8 cellular contexts compared by ENCODE assay signal in genomic region chr14:73238262-73238852, GRCh38. TPM values are rescaled to one million over a fixed set of nuclear protein-coding genes. Genes with fewer than 3 reads are reported as not detected.
DNase-seq lines count a peak whose midpoint lies in the region; ATAC-seq, FAIRE-seq and TF ChIP-seq lines count a peak whose summit lies in the region.

No MANE protein-coding gene starts in this region.

- no peak overlapping the region for H2AFZ ChIP-seq in Karpas-422 (ENCODE audit: low read length)
- H2AFZ ChIP-seq in K562 (ENCODE audit: low read depth, low read length), result no peak overlapping the region

- H3K4me1 Mint-ChIP-seq in Calu3 (ENCODE audit: low read depth, unreplicated experiment), result peaks cover 41% of the 10 kb centered on the region

- in situ Hi-C loops in K562 (cut with MboI), result loop anchor here (10.0 kb wide), 1 partner anchor 724 kb away; no protein-coding TSS in a partner anchor

- peaks cover 92% of the 10 kb centered on the region for H3K27me3 Mint-ChIP-seq in Calu3 (ENCODE audit: unreplicated experiment)

- peak overlapping the region; percentile 39; the same call in 1 of the 2 replicates for H3K4me3 ChIP-seq in Karpas-422 (ENCODE audit: low read length)
- no peak overlapping the region for H3K4me3 ChIP-seq in K562
- peak overlapping the region; percentile 74 for H3K4me3 ChIP-seq in thoracic aorta

- H3K9me3 ChIP-seq in Karpas-422 (ENCODE audit: low read length) (no peaks in the 10 kb centered on the region), K562 (replicated peaks; ENCODE audit: control insufficient read depth, insufficient read depth, low read depth, low read length) (no peaks in the 10 kb centered on the region), thoracic aorta (no peaks in the 10 kb centered on the region)

- H3K4me1 ChIP-seq in Karpas-422 (ENCODE audit: low read length) (peaks cover 97% of the 10 kb centered on the region), K562 (replicated peaks in 1 of 2; ENCODE audit: control insufficient read depth in 2 of 2, insufficient read depth in 2 of 2, low read length in 2 of 2) (peaks cover 0 to 22% of the 10 kb centered on the region in 2 experiments; a peak in 2 of 5 replicates), thoracic aorta (ENCODE audit: control insufficient read depth in 1 of 2, low read depth in 2 of 2) (peaks cover 26 to 32% of the 10 kb centered on the region in 2 donors)

- BruUV-seq in Calu3 (replicated peaks; lab: Mats Ljungman, UMichigan), result no TSS peak
- no TSS peak for BruUV-seq in K562 (replicated peaks; lab: Mats Ljungman, UMichigan)

- POLR2A ChIA-PET in K562 (lab: Yijun Ruan, JAX), result interaction anchor here (0.6 kb wide), 1 partner anchor 16 kb away, joined by 3 read pairs; no protein-coding TSS in a partner anchor

- peaks cover 2% of the 10 kb centered on the region for H3K9me1 ChIP-seq in K562 (ENCODE audit: control insufficient read depth, insufficient read depth, low read length)

- no peaks in the 10 kb centered on the region for H3K9me3 Mint-ChIP-seq in Calu3 (ENCODE audit: low read depth, unreplicated experiment)

- TF ChIP-seq RAD21 in K562 (CRISPR knock-in tag; conservative IDR thresholded peaks at IDR 0.05 in 1 of 2, IDR thresholded peaks at IDR 0.05 in 1 of 2), result no peak

- no peaks in the 10 kb centered on the region for H3K36me3 Mint-ChIP-seq in Calu3 (ENCODE audit: insufficient read depth, unreplicated experiment)

- TF ChIP-seq CTCF in Calu3 (IDR thresholded peaks at IDR 0.05; ENCODE audit: unreplicated experiment) (no peak), K562 (IDR thresholded peaks at IDR 0.05 in 2 of 3, conservative IDR thresholded peaks at IDR 0.05 in 1 of 3; ENCODE audit: insufficient read depth in 2 of 3, low read depth in 1 of 3, low read length in 3 of 3) (no peak), thoracic aorta (IDR thresholded peaks at IDR 0.05) (no peak)

- DNase-seq in Calu3 (peak; percentile 38), Karpas-422 (no peak), K562 (ENCODE audit: extremely low read depth in 1 of 4, low spot score in 3 of 4) (peak in 1 of 4 experiments; percentile 3), left kidney (ENCODE audit: low read depth, low spot score) (peak; percentile 54), thoracic aorta (ENCODE audit: low spot score) (no peak), NCI-H524 (lab: John Stamatoyannopoulos, UW) (no peak)

- H4K20me1 ChIP-seq in Karpas-422 (ENCODE audit: insufficient read depth, low read depth, low read length) (no peaks in the 10 kb centered on the region), K562 (replicated peaks; ENCODE audit: control insufficient read depth, insufficient read depth, low read length) (0 out of 2 replicates have a peak, but pooled peaks cover 4% of the 10 kb centered on the region)

- WGBS in K562 (ENCODE audit: insufficient coverage, low coverage, missing lambda C conversion rate), result 6% methylated on average over 10 of the region's 25 CpGs

- peak overlapping the region; percentile 54 for H3K4me2 ChIP-seq in Karpas-422 (ENCODE audit: low read depth, low read length, poor library complexity, severe bottlenecking)
- no peak overlapping the region for H3K4me2 ChIP-seq in K562 (ENCODE audit: insufficient read depth, low read length)

- ATAC-seq in K562, result no peak
- no peak for ATAC-seq in thoracic aorta (ENCODE audit: insufficient number of reproducible peaks, low FRiP score, low read depth)
- no peak for ATAC-seq in GM19463 (IDR thresholded peaks at IDR 0.05; ENCODE audit: unreplicated experiment)
- ATAC-seq in HG03039 (IDR thresholded peaks at IDR 0.05; ENCODE audit: unreplicated experiment), result no peak

- H3K27ac Mint-ChIP-seq in Calu3 (ENCODE audit: unreplicated experiment), result no peak overlapping the region

- TF ChIP-seq POLR2A in K562 (conservative IDR thresholded peaks at IDR 0.05), result no peak

- H3K9ac ChIP-seq in Karpas-422 (ENCODE audit: low read length), result no peak overlapping the region
- H3K9ac ChIP-seq in K562 (ENCODE audit: insufficient read depth in 1 of 2, low read depth in 2 of 2, low read length in 2 of 2), result no peak overlapping the region

- no peak for TF ChIP-seq EP300 in K562 (IDR thresholded peaks at IDR 0.05; ENCODE audit: low read length)

- H3K27me3 ChIP-seq in Karpas-422 (ENCODE audit: low read length) (no peaks in the 10 kb centered on the region), K562 (ENCODE audit: control insufficient read depth in 2 of 2, insufficient read depth in 2 of 2, low read length in 2 of 2) (peaks cover 35 to 80% of the 10 kb centered on the region in 2 experiments), thoracic aorta (replicated peaks; ENCODE audit: insufficient read depth) (no peaks in the 10 kb centered on the region)

- intact Hi-C loops in Calu3 (cut with micrococcal nuclease; ENCODE audit: unreplicated experiment), result no loop called here
- intact Hi-C loops in K562 (cut with micrococcal nuclease), result loop anchor here (5.0 kb wide), 1 partner anchor 234 kb away; no protein-coding TSS in a partner anchor

- H3K27ac ChIP-seq in Karpas-422 (ENCODE audit: low read length) (no peak overlapping the region), K562 (ENCODE audit: extremely low read depth, low read depth, low read length) (no peak overlapping the region), thoracic aorta (no peak overlapping the region)

- H3K9me2 ChIP-seq in Karpas-422 (replicated peaks; ENCODE audit: insufficient read depth, low read length), result no peaks in the 10 kb centered on the region

- H3K4me3 Mint-ChIP-seq in Calu3 (ENCODE audit: low read depth, unreplicated experiment), result peak overlapping the region; percentile 60

- H3K79me2 ChIP-seq in Karpas-422 (ENCODE audit: low read length) (no peaks in the 10 kb centered on the region), K562 (ENCODE audit: control insufficient read depth, insufficient read depth, low read length) (no peaks in the 10 kb centered on the region)

- H3K36me3 ChIP-seq in Karpas-422 (ENCODE audit: insufficient read depth, low read length) (no peaks in the 10 kb centered on the region), K562 (ENCODE audit: control insufficient read depth, insufficient read depth, low read length) (no peaks in the 10 kb centered on the region), thoracic aorta (no peaks in the 10 kb centered on the region)

- no peak for FAIRE-seq in K562 (lab: Jason Lieb, UNC)

- CTCF ChIA-PET in Calu3 (lab: Charles Lee) (interaction anchor here (1.2 kb wide), 1 partner anchor 57 kb away, joined by 4 read pairs; no protein-coding TSS in a partner anchor), K562 (lab: Yijun Ruan, JAX; ENCODE audit: low intra/inter-chr PET ratio) (no interaction called here)

TF ChIP-seq in K562, 482 proteins besides CTCF, POLR2A, EP300 and RAD21:
- TF ChIP-seq TEAD4 (IDR thresholded peaks at IDR 0.05; ENCODE audit: low read length) (peak; percentile 35; the same call in 1 of the 2 replicates), TEAD4 (CRISPR knock-in tag; IDR thresholded peaks at IDR 0.05; ENCODE audit: borderline replicate concordance) (no peak), NFE2L1 (tag; IDR thresholded peaks at IDR 0.05; ENCODE audit: borderline replicate concordance, low read depth) (no peak)

RNA-seq across cellular contexts. Expression of gene PAPLN, which starts 1.1 kb away (rescaled TPM):
- total RNA-seq in Calu3 (2022) (0.17 and 0.59 TPM in 2 replicates), K562 (2014; rRNA removed) (1.3 and 1.7 TPM in 2 replicates), K562 (2014; rRNA removed; fragmentation: Illumina TruSeq; extraction: Trizol) (1.2 and 1.4 TPM in 2 replicates), K562 (2015; rRNA removed; fragmentation: Illumina TruSeq; extraction: Trizol) (1.2 TPM in 2 replicates), K562 (2021) (2.2 and 2.9 TPM in 2 replicates), thoracic aorta (10 to 100 TPM; 10.0 to 10.2 TPM)
- total RNA-seq in Karpas-422 (2014; rRNA removed; shearing (Covaris generic); ENCODE audit: low replicate concordance), result 12.9 and 18.0 TPM in 2 replicates
- total RNA-seq in K562 (2011; cell fraction: chromatin; rRNA removed; ENCODE audit: low replicate concordance), result 34.7 and 36.1 TPM in 2 replicates
- total RNA-seq in K562 (2011; cell fraction: nucleolus; rRNA removed), result 21.0 and 22.8 TPM in 2 replicates
- 23.0 and 23.8 TPM in 2 replicates for total RNA-seq in K562 (2011; cell fraction: nucleoplasm; rRNA removed)
- polyA plus RNA-seq in K562 (2011; rRNA removed) (2.9 and 4.2 TPM in 2 replicates), K562 (2014; fragmentation: Illumina TruSeq; extraction: Trizol) (1.7 and 2.2 TPM in 2 replicates), K562 (2014; fragmentation: Nextera tagmentation; extraction: Ambion mirVana) (under 1 TPM; 0.43 to 0.56 TPM), K562 (2014; rRNA removed) (3.5 and 5.5 TPM in 2 replicates)
- polyA plus RNA-seq in K562 (2011; cell fraction: cytosol; rRNA removed), result 1.4 and 2.2 TPM in 2 replicates
- polyA plus RNA-seq in K562 (2011; cell fraction: nucleus; rRNA removed), result 20.9 and 24.5 TPM in 2 replicates
- 2.8 and 5.5 TPM in 2 replicates for polyA plus RNA-seq in K562 (2012)
- 0.95 and 1.7 TPM in 2 replicates for polyA minus RNA-seq in K562 (2011; rRNA and poly(A)+ RNA removed)
- polyA minus RNA-seq in K562 (2011; cell fraction: cytosol; rRNA and poly(A)+ RNA removed), result 0.55 and 1.8 TPM in 2 replicates
- polyA minus RNA-seq in K562 (2011; cell fraction: nucleus; rRNA and poly(A)+ RNA removed), result 6.7 and 8.3 TPM in 2 replicates

Comparison
In these comparisons a context has a peak if more than half of its experiments do, and no peak if none do; other contexts are left out.
1. DNase-seq: peak in Calu3 (single experiment) and left kidney (single experiment); none in Karpas-422 (single experiment), thoracic aorta (single experiment) and NCI-H524 (0 of 2).